In the genomic region with DNA sequence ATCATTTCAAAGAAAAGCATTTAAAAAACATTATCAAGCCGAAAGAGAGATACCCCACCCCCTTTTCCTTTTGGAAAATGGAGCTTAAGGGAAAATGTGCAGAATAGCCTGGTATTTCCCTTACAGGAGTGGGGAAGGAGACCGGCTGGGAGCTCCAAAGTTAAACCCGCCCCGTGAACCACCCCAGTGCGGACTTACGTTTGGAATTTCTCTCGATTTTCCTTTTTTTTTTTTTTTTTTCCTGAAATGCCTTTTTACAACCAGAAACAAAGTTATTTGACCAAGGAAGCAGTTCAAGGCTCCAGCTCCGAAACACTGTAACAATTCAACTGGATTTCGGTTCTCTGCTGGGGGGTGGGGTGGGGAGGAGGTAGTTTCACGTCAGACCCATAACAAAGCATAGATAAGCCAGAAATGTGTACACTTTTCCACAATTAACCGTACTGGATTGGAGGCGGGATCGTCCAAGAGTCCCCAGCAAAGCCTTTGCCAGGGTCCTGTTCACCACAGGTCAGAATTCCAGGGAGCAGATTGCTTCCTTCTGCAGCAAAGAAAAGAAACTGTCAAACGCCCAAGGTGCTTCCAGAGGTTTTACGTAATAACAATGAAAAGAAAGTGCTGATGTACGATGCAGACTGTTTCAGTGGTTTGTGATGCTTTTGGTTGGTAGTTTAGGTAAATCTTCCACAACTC, we compare ENCODE assay signal across 9 cellular contexts. TPM values are rescaled to one million over a fixed set of nuclear protein-coding genes. Genes with fewer than 3 reads are reported as not detected.
A peak's percentile ranks its signal among the peaks of the same experiment; 100 is the strongest.
DNase-seq lines count a peak whose midpoint lies in the region; ATAC-seq and TF ChIP-seq lines count a peak whose summit lies in the region.
"Had no signal": no experiment of that assay in that cellular context is flagged by ENCODE, and none has a peak within 500 bp of the region (broad histone marks: within the 10 kb centered on the region; RNA-seq: fewer than 3 reads in every experiment).

No MANE protein-coding gene starts in this region.

- H3K36me3 ChIP-seq in Panc1 (ENCODE audit: control insufficient read depth, insufficient read depth, low read length) (no peaks in the 10 kb centered on the region), esophagus (ENCODE audit: control insufficient read depth in 2 of 2, insufficient read depth in 2 of 2, low read length in 1 of 2) (no peaks in the 10 kb centered on the region), neuron (ENCODE audit: insufficient read depth, low read length) (peaks cover 24% of the 10 kb centered on the region)

- no peak for DNase-seq in GM12865 (ENCODE audit: low read depth)
- DNase-seq in Panc1 (ENCODE audit: low read depth, low spot score), result no peak
- DNase-seq in occipital lobe (lab: John Stamatoyannopoulos, UW), result no peak
- DNase-seq in medulla oblongata (ENCODE audit: extremely low spot score), result no peak
- DNase-seq in activated gamma-delta T cell treated with Interleukin-2 at 50 U/mL for 16 hours, result no peak

- ATAC-seq in Panc1 (0 out of 2 replicates have a peak, but pooled peaks have one; percentile 17), GM18502 (IDR thresholded peaks at IDR 0.05; ENCODE audit: poor library complexity, unreplicated experiment) (no peak)

- H3K27ac ChIP-seq in Panc1 (ENCODE audit: low read length) (peak overlapping the region; percentile 96), esophagus (ENCODE audit: low read depth in 2 of 2, low read length in 1 of 2) (peak overlapping the region; percentile 84 to 88)

- H3K4me3 ChIP-seq in GM12865 (ENCODE audit: low read depth, low read length) (peak overlapping the region; percentile 59), Panc1 (ENCODE audit: low read depth in 2 of 2, low read length in 2 of 2) (peak overlapping the region; percentile 53 to 62), esophagus (ENCODE audit: low read depth in 1 of 2, low read length in 2 of 2) (peak overlapping the region; percentile 20 to 81), neuron (ENCODE audit: low read length) (peak overlapping the region; percentile 100)

- H3K27me3 ChIP-seq in Panc1 (ENCODE audit: control insufficient read depth, insufficient read depth, low read length) (no peaks in the 10 kb centered on the region), esophagus (ENCODE audit: control insufficient read depth in 1 of 2, insufficient read depth in 2 of 2, low read length in 2 of 2) (no peaks in the 10 kb centered on the region), neuron (ENCODE audit: insufficient read depth, low read length) (no peaks in the 10 kb centered on the region)

- H3K9me3 ChIP-seq in Panc1 (ENCODE audit: control insufficient read depth, insufficient read depth, low read depth, low read length) (no peaks in the 10 kb centered on the region), esophagus (ENCODE audit: control insufficient read depth in 2 of 2, insufficient read depth in 1 of 2, low read depth in 1 of 2, low read length in 1 of 2) (no peaks in the 10 kb centered on the region), neuron (ENCODE audit: low read length) (no peaks in the 10 kb centered on the region)

- intact Hi-C loops in Panc1 (cut with micrococcal nuclease; ENCODE audit: unreplicated experiment), result no loop called here

- TF ChIP-seq CTCF in GM12865 (IDR thresholded peaks at IDR 0.05; ENCODE audit: insufficient read depth, low read depth, low read length, missing control alignments) (no peak), Panc1 (IDR thresholded peaks at IDR 0.05) (no peak)

- TSS peak; percentile 82 for BruUV-seq in Panc1 (replicated peaks; lab: Mats Ljungman, UMichigan)

- H3K4me1 ChIP-seq in Panc1 (ENCODE audit: control insufficient read depth, insufficient read depth, low read length) (peaks cover 28% of the 10 kb centered on the region), esophagus (ENCODE audit: control insufficient read depth in 2 of 2, insufficient read depth in 2 of 2, low read length in 1 of 2) (peaks cover 3% of the 10 kb centered on the region in 2 donors), neuron (ENCODE audit: insufficient read depth, low read length) (peaks cover 52% of the 10 kb centered on the region)

- H2AFZ ChIP-seq in neuron (ENCODE audit: low read depth, low read length), result no peak overlapping the region

- 9 to 13% methylated on average over 16 of the region's 16 CpGs for WGBS in esophagus, 2 donors

- POLR2A ChIA-PET in Panc1 (lab: Charles Lee), result interaction anchor here (0.6 to 1.1 kb wide), 6 partner anchors 8 to 277 kb away, joined by 4 to 17 read pairs (median 6); no protein-coding TSS in a partner anchor

- in situ Hi-C loops in Panc1 (cut with HindIII; ENCODE audit: low pct_unique_long_range_greater_than_20kb, low sequenced_read_pairs), result no loop called here

- CTCF ChIA-PET in Panc1 (lab: Charles Lee), result no interaction called here

RNA-seq across cellular contexts. Expression of gene SKIDA1, which starts 6.7 kb away (rescaled TPM):
- total RNA-seq in Panc1 (2021; ENCODE audit: unreplicated experiment) (9.3 TPM), occipital lobe (9.4 TPM)
- 5.8 TPM for polyA plus RNA-seq in Panc1 (2012; ENCODE audit: insufficient read length)
- polyA plus RNA-seq in esophagus, result under 1 TPM; 0.19 to 0.22 TPM
- total RNA-seq: T-helper 1 cell treated with Interleukin-12 subunit alpha and Interleukin-12 subunit beta and Interleukin-4 antibody, amounts not matched to agents 30 ng/mL and 1 ng/mL, for 36 hours had no signal

RNA-seq across cellular contexts. Expression of gene MLLT10, which starts 15.3 kb away (rescaled TPM):
- total RNA-seq in Panc1 (2021; ENCODE audit: unreplicated experiment) (33.4 TPM), occipital lobe (54.7 TPM)
- polyA plus RNA-seq in Panc1 (2012; ENCODE audit: insufficient read length), result 28.9 TPM
- polyA plus RNA-seq in esophagus, result 10 to 100 TPM; 14.2 to 17.7 TPM
